In genomic region chr13:20525601-20526544, GRCh38 we compare ENCODE assay signal across 8 cellular contexts. TPM values are rescaled to one million over a fixed set of nuclear protein-coding genes. Genes with fewer than 3 reads are reported as not detected.
DNase-seq lines count a peak whose midpoint lies in the region; ATAC-seq and TF ChIP-seq lines count a peak whose summit lies in the region.

A gene with protein sequence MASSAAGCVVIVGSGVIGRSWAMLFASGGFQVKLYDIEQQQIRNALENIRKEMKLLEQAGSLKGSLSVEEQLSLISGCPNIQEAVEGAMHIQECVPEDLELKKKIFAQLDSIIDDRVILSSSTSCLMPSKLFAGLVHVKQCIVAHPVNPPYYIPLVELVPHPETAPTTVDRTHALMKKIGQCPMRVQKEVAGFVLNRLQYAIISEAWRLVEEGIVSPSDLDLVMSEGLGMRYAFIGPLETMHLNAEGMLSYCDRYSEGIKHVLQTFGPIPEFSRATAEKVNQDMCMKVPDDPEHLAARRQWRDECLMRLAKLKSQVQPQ (minus strand): TSS chr13:20525857. CDS start chr13:20525794, 63 bp downstream.

- in situ Hi-C loops in endometrial microvascular endothelial cells (cut with HindIII; ENCODE audit: inconsistent ontology term, low pct_unique_long_range_greater_than_20kb, low sequenced_read_pairs): no loop called here

- H3K36me3 ChIP-seq in BLaER1 (no peaks in the 10 kb centered on the region), NT2/D1 (ENCODE audit: insufficient read depth, insufficient read length, low read length) (no peaks in the 10 kb centered on the region)

- ATAC-seq in GM19328 (IDR thresholded peaks at IDR 0.05; ENCODE audit: unreplicated experiment) (peak; percentile 77), HG03520 (IDR thresholded peaks at IDR 0.05; ENCODE audit: unreplicated experiment) (peak; percentile 67)

- H3K9me3 Mint-ChIP-seq in mesothelial cell of epicardium: no peaks in the 10 kb centered on the region

- H3K9me3 ChIP-seq in BLaER1 (peaks cover 2% of the 10 kb centered on the region), NT2/D1 (ENCODE audit: insufficient read depth, low read length) (no peaks in the 10 kb centered on the region)

- DNase-seq in NT2/D1 (ENCODE audit: low read depth, low spot score) (no peak), mesothelial cell of epicardium (ENCODE audit: low spot score in 2 of 2, unreplicated experiment in 2 of 2) (peak; percentile 49 to 66)
- peak; percentile 30 for DNase-seq in activated CD8-positive, alpha-beta memory T cell treated with anti-CD3 and anti-CD28 coated beads, Interleukin-2, amount 50 U/mL, for 24 hours (ENCODE audit: extremely low read depth)
- peak; percentile 30 to 64 for DNase-seq in stimulated activated CD8-positive, alpha-beta memory T cell treated with anti-CD3 and anti-CD28 coated beads, Interleukin-15, amount 100 ng/mL, for 4 hours (ENCODE audit: low read depth in 2 of 2)

- H3K9ac ChIP-seq in BLaER1: peak within 1 kb of the TSS; percentile 85
- H3K9ac ChIP-seq in NT2/D1 (ENCODE audit: insufficient read length, low read depth): peak within 1 kb of the TSS; percentile 61

- H3K4me3 Mint-ChIP-seq in mesothelial cell of epicardium: peak within 1 kb of the TSS; percentile 77

- peaks cover 14% of the 10 kb centered on the region for H3K4me1 Mint-ChIP-seq in mesothelial cell of epicardium

- no peak for TF ChIP-seq CTCF in mesothelial cell of epicardium (IDR thresholded peaks at IDR 0.05; ENCODE audit: unreplicated experiment)

- H3K27me3 ChIP-seq in BLaER1 (no peaks in the 10 kb centered on the region), NT2/D1 (ENCODE audit: insufficient read depth, insufficient read length) (peaks cover 48% of the 10 kb centered on the region)

- H3K36me3 Mint-ChIP-seq in mesothelial cell of epicardium: no peaks in the 10 kb centered on the region

- H3K27ac ChIP-seq in BLaER1: peak within 1 kb of the TSS; percentile 79

- peak within 1 kb of the TSS; percentile 3 for H3K27ac Mint-ChIP-seq in mesothelial cell of epicardium

- H4K20me1 ChIP-seq in BLaER1: no peaks in the 10 kb centered on the region

- peaks cover 35% of the 10 kb centered on the region for H3K4me1 ChIP-seq in BLaER1
- peaks cover 6% of the 10 kb centered on the region for H3K4me1 ChIP-seq in NT2/D1 (ENCODE audit: insufficient read depth, insufficient read length)

- H3K4me3 ChIP-seq in BLaER1 (peak within 1 kb of the TSS; percentile 88), NT2/D1 (ENCODE audit: insufficient read length, low read depth) (peak within 1 kb of the TSS; percentile 45)

- peak within 1 kb of the TSS; percentile 98 for H3K4me2 ChIP-seq in BLaER1

- peaks cover 10% of the 10 kb centered on the region for H3K27me3 Mint-ChIP-seq in mesothelial cell of epicardium (ENCODE audit: low read depth)

RNA-seq across cellular contexts. Expression of the gene that starts here (rescaled TPM):
- total RNA-seq in endometrial microvascular endothelial cells (ENCODE audit: inconsistent ontology term) (53.2 TPM), mesothelial cell of epicardium (26.9 to 29.7 TPM (median 29.4 TPM) in 3 replicates)
